Comparison of ENCODE assay signal across 10 cellular contexts in genomic region chr16:14072360-14072759, GRCh38. TPM values are rescaled to one million over a fixed set of nuclear protein-coding genes. Genes with fewer than 3 reads are reported as not detected.
DNase-seq lines count a peak whose midpoint lies in the region; ATAC-seq, FAIRE-seq and TF ChIP-seq lines count a peak whose summit lies in the region.
"Had no signal": no experiment of that assay in that cellular context is flagged by ENCODE, and none has a peak within 500 bp of the region (broad histone marks: within the 10 kb centered on the region; RNA-seq: fewer than 3 reads in every experiment).

No MANE protein-coding gene starts in this region.

- H3K4me3 Mint-ChIP-seq in T-helper 17 cell: peak overlapping the region; percentile 91

- H3K36me3 ChIP-seq in H7 (replicated peaks; ENCODE audit: control insufficient read depth, insufficient read depth, low read length) (no peaks in the 10 kb centered on the region; the same call in 1 of the 2 replicates), Peyer's patch (no peaks in the 10 kb centered on the region)

- TF ChIP-seq POLR2A in Peyer's patch (IDR thresholded peaks at IDR 0.05): no peak

- peak overlapping the region; percentile 77 for H3K27ac Mint-ChIP-seq in T-helper 17 cell

- TF ChIP-seq CTCF in fibroblast of villous mesenchyme (IDR thresholded peaks at IDR 0.05; ENCODE audit: insufficient read depth, low read depth, low read length): no peak
- no peak for TF ChIP-seq CTCF in retinal pigment epithelial cell (conservative IDR thresholded peaks at IDR 0.05; ENCODE audit: low read depth, low read length)
- TF ChIP-seq CTCF in Peyer's patch (IDR thresholded peaks at IDR 0.05): no peak

- H3K4me3 ChIP-seq in H7 (ENCODE audit: insufficient read depth, low read depth, low read length) (peak overlapping the region; percentile 74; the same call in 1 of the 2 replicates), fibroblast of villous mesenchyme (ENCODE audit: low read depth, low read length) (peak overlapping the region; percentile 89), retinal pigment epithelial cell (ENCODE audit: low read length) (peak overlapping the region; percentile 82), Peyer's patch (peak overlapping the region in 2 of 4 donors; percentile 97 to 99)

- H3K9me3 ChIP-seq in T-helper 17 cell (ENCODE audit: control insufficient read depth, low read length, poor library complexity, severe bottlenecking) (no peaks in the 10 kb centered on the region), Peyer's patch (no peaks in the 10 kb centered on the region)

- H3K4me1 Mint-ChIP-seq in T-helper 17 cell: peaks cover 10% of the 10 kb centered on the region

- FAIRE-seq in frontal cortex (lab: Jason Lieb, UNC): no peak
- FAIRE-seq: endometrium had no signal

- peaks cover 0 to 6% (median 4%) of the 10 kb centered on the region in 4 donors for H3K4me1 ChIP-seq in Peyer's patch

- H3K27ac ChIP-seq in Peyer's patch: peak overlapping the region in 1 of 4 donors; percentile 93

- peaks cover 7% of the 10 kb centered on the region for H3K27me3 Mint-ChIP-seq in T-helper 17 cell

- H3K36me3 Mint-ChIP-seq in T-helper 17 cell (ENCODE audit: low read depth): no peaks in the 10 kb centered on the region

- ATAC-seq in T-helper 17 cell (no peak), HG02840 (IDR thresholded peaks at IDR 0.05; ENCODE audit: low FRiP score, unreplicated experiment) (no peak)

- DNase-seq in H7 (no peak), T-helper 17 cell (no peak), fibroblast of villous mesenchyme (ENCODE audit: low read depth) (no peak), retinal pigment epithelial cell (ENCODE audit: low read depth) (no peak), frontal cortex (ENCODE audit: low spot score in 2 of 2) (no peak), Peyer's patch (no peak), cerebellum (ENCODE audit: low spot score) (no peak)
- DNase-seq: SW 1271 had no signal

- no peaks in the 10 kb centered on the region for H3K27me3 ChIP-seq in H7 (ENCODE audit: control insufficient read depth, insufficient read depth, low read length)
- H3K27me3 ChIP-seq in Peyer's patch: no peaks in the 10 kb centered on the region

RNA-seq across cellular contexts. Expression of gene MRTFB, which starts 1.2 kb away (rescaled TPM):
- 4.5 and 5.7 TPM in 2 replicates for total RNA-seq in H7 (2014; rRNA removed; shearing (Covaris generic))
- total RNA-seq in T-helper 17 cell (10 to 100 TPM; 21.6 to 21.7 TPM), fibroblast of villous mesenchyme (8.2 and 10.0 TPM in 2 replicates), frontal cortex (37.5 TPM), Peyer's patch (100 to 1,000 TPM in 1 of 4 donors, 10 to 100 TPM in 3; 42.2 to 136 (median 68.7) TPM), cerebellum (43.4 TPM)
